ENCODE assay signal across 17 cellular contexts in the genomic region with DNA sequence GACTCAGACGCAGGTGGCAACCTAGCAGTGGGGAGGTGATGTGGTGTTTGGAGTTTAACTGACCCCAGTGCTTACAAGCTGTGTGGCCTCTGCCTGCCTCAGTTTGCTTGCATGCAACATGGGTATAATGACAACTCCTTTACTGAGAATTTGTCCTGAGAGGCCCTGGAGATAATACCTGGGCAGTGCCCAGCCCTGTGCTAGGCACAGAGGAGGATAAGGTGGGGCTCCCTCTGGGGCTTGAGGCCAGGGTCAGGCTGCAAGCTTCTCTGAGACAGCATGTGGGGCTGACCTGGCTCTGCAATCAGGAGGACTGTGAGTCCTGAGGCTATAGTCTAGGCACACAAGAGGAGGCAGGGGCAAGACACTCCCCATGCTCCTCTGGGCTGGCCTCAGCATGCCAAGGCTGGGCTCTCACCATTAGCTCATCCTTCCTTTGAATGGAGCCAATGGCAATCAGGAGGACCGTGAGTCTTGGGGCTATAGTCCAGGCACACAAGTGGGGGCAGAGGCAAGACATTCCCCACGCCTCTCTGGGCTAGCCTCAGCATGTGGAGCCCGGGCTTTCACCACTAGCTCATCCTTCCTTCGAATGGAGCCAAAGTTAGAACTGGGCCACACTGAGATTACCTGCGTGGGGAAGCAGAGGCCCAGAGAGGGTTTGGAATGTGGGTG.
"Had no signal": no experiment of that assay in that cellular context is flagged by ENCODE, and none has a peak within 500 bp of the region (broad histone marks: within the 10 kb centered on the region; RNA-seq: fewer than 3 reads in every experiment).

No MANE protein-coding gene starts in this region.

- H3K9me3 ChIP-seq: heart right ventricle, neutrophil, right atrium auricular region, sigmoid colon, stomach, thoracic aorta, transverse colon had no signal

- DNase-seq: cerebellar nuclear complex; effector memory CD8-positive, alpha-beta T cell; erythroblast; heart right ventricle; hypothalamus; sigmoid colon; stimulated activated CD4-positive, alpha-beta T cell treated with anti-CD3 and anti-CD28 coated beads, Interleukin-2, amount 100 ng/mL, for 24 hours; stimulated activated CD4-positive, alpha-beta T cell treated with anti-CD3 and anti-CD28 coated beads, Interleukin-4, amount 100 ng/mL, for 4 hours; stimulated activated naive CD4-positive, alpha-beta T cell; stomach; substantia nigra; transverse colon had no signal

- H3K4me1 ChIP-seq: transverse colon had no signal

- H3K36me3 ChIP-seq: heart right ventricle, neutrophil, right atrium auricular region, sigmoid colon, stomach, thoracic aorta, transverse colon had no signal

- H3K4me3 ChIP-seq: heart right ventricle, right atrium auricular region, sigmoid colon, skin epidermis, stomach, thoracic aorta, transverse colon had no signal

- H3K27me3 ChIP-seq: neutrophil, right atrium auricular region, sigmoid colon, transverse colon had no signal

- ATAC-seq: effector memory CD8-positive, alpha-beta T cell; heart right ventricle; left lobe of liver had no signal

- H3K27ac ChIP-seq: heart right ventricle, neutrophil, right atrium auricular region, sigmoid colon, skin epidermis, stomach, thoracic aorta, transverse colon had no signal
